Comparison of ENCODE assay signal across 9 cellular contexts in genomic region chr11:35141538-35141937, GRCh38. TPM values are rescaled to one million over a fixed set of nuclear protein-coding genes. Genes with fewer than 3 reads are reported as not detected.
DNase-seq lines count a peak whose midpoint lies in the region; ATAC-seq, FAIRE-seq and TF ChIP-seq lines count a peak whose summit lies in the region.
"Had no signal": no experiment of that assay in that cellular context is flagged by ENCODE, and none has a peak within 500 bp of the region (broad histone marks: within the 10 kb centered on the region; RNA-seq: fewer than 3 reads in every experiment).

No MANE protein-coding gene starts in this region.

- H3K4me1 Mint-ChIP-seq in CD8-positive, alpha-beta T cell (ENCODE audit: low read depth), result peaks cover 72% of the 10 kb centered on the region
- peaks cover 54 to 75% of the 10 kb centered on the region in 2 donors for H3K4me1 Mint-ChIP-seq in effector memory CD8-positive, alpha-beta T cell (ENCODE audit: low read depth in 2 of 2)

- DNase-seq in CD8-positive, alpha-beta T cell, result peak in 3 of 7 experiments; percentile 34 to 64 (median 40)
- DNase-seq in SIG-M5 (lab: John Stamatoyannopoulos, UW) (peak; percentile 48), pancreas (peak in 4 of 6 donors; percentile 30 to 62 (median 44)), GM20000 (ENCODE audit: low spot score) (no peak), mesenteric fat pad (ENCODE audit: low spot score) (no peak), DMS53 treated with DMSO at 0.1 percent for 48 hours (lab: John Stamatoyannopoulos, UW; ENCODE audit: unreplicated experiment) (no peak)
- no peak for DNase-seq in effector memory CD8-positive, alpha-beta T cell

- no peak for TF ChIP-seq CTCF in CD8-positive, alpha-beta T cell (IDR thresholded peaks at IDR 0.05)
- TF ChIP-seq CTCF in pancreas (IDR thresholded peaks at IDR 0.05), result no peak
- no peak for TF ChIP-seq CTCF in GM20000 (IDR thresholded peaks at IDR 0.05; ENCODE audit: extremely low read depth, missing control alignments)

- H3K27ac ChIP-seq in CD8-positive, alpha-beta T cell (ENCODE audit: low read depth, low read length), result peak overlapping the region; percentile 98
- H3K27ac ChIP-seq in pancreas, result peak overlapping the region in 2 of 4 donors; percentile 92 to 95

- peak overlapping the region; percentile 90 for H3K4me3 Mint-ChIP-seq in CD8-positive, alpha-beta T cell
- H3K4me3 Mint-ChIP-seq in effector memory CD8-positive, alpha-beta T cell, result peak overlapping the region; percentile 82 to 86

- peak overlapping the region; percentile 80 for H3K4me3 ChIP-seq in CD8-positive, alpha-beta T cell (ENCODE audit: low read depth, low read length)
- peak overlapping the region in 3 of 4 donors; percentile 64 to 92 (median 90) for H3K4me3 ChIP-seq in pancreas

- H3K4me1 ChIP-seq in CD8-positive, alpha-beta T cell (ENCODE audit: insufficient read depth, low read length), result peaks cover 59% of the 10 kb centered on the region
- H3K4me1 ChIP-seq in pancreas, result peaks cover 4 to 32% (median 12%) of the 10 kb centered on the region in 3 donors

- no peaks in the 10 kb centered on the region for H3K27me3 Mint-ChIP-seq in CD8-positive, alpha-beta T cell (ENCODE audit: low read depth)
- no peaks in the 10 kb centered on the region for H3K27me3 Mint-ChIP-seq in effector memory CD8-positive, alpha-beta T cell

- H3K36me3 ChIP-seq in CD8-positive, alpha-beta T cell (ENCODE audit: insufficient read depth, low read length), result peaks cover 7% of the 10 kb centered on the region
- H3K36me3 ChIP-seq in pancreas, result no peaks in the 10 kb centered on the region

- no peak for FAIRE-seq in pancreas (lab: Jason Lieb, UNC)
- FAIRE-seq: H1 had no signal

- POLR2A ChIA-PET in CD8-positive, alpha-beta T cell (lab: Charles Lee), result interaction anchor here (0.7 to 3.6 kb wide), 8 partner anchors 14 to 128 kb away, joined by 3 to 42 read pairs (median 7); no protein-coding TSS in a partner anchor

- ATAC-seq in CD8-positive, alpha-beta T cell, result no peak
- no peak for ATAC-seq in effector memory CD8-positive, alpha-beta T cell (replicated peaks)
- ATAC-seq in pancreas (no peak), HG02970 (IDR thresholded peaks at IDR 0.05; ENCODE audit: low FRiP score, unreplicated experiment) (no peak)

- H3K36me3 Mint-ChIP-seq in CD8-positive, alpha-beta T cell, result peaks cover 58% of the 10 kb centered on the region
- H3K36me3 Mint-ChIP-seq in effector memory CD8-positive, alpha-beta T cell (ENCODE audit: insufficient read depth), result peaks cover 81% of the 10 kb centered on the region

- no peaks in the 10 kb centered on the region for H3K9me3 Mint-ChIP-seq in CD8-positive, alpha-beta T cell
- H3K9me3 Mint-ChIP-seq in effector memory CD8-positive, alpha-beta T cell, result no peaks in the 10 kb centered on the region

- H3K27me3 ChIP-seq in CD8-positive, alpha-beta T cell (ENCODE audit: insufficient read depth, low read length), result no peaks in the 10 kb centered on the region
- no peaks in the 10 kb centered on the region for H3K27me3 ChIP-seq in pancreas

- 69 to 71% methylated on average over 8 of the region's 8 CpGs for WGBS in pancreas, 2 donors

- H3K27ac Mint-ChIP-seq in CD8-positive, alpha-beta T cell, result peak overlapping the region; percentile 98
- peak overlapping the region; percentile 92 to 99 for H3K27ac Mint-ChIP-seq in effector memory CD8-positive, alpha-beta T cell

- no peaks in the 10 kb centered on the region for H3K9me3 ChIP-seq in CD8-positive, alpha-beta T cell (ENCODE audit: low read length)
- no peaks in the 10 kb centered on the region for H3K9me3 ChIP-seq in pancreas

- CTCF ChIA-PET in CD8-positive, alpha-beta T cell (lab: Charles Lee), result interaction anchor here (0.8 to 10.9 kb wide), 15 partner anchors 10 to 164 kb away, joined by 3 to 92 read pairs (median 4); no protein-coding TSS in a partner anchor

- intact Hi-C loops in CD8-positive, alpha-beta T cell (cut with DNase I, micrococcal nuclease), result loop anchor here (2.0 to 5.0 kb wide), 6 partner anchors 96 to 251 kb away; partner anchors contain the start of genes APIP (in 2 of the 2) and PDHX (in 2 of the 2)
- intact Hi-C loops in pancreas (cut with DNase I), result loop anchor here in 2 of 3 donors (5.0 to 10.0 kb wide), 2 partner anchors 36 to 137 kb away; no protein-coding TSS in a partner anchor

RNA-seq across cellular contexts. Expression of gene CD44, which starts 2.6 kb away (rescaled TPM):
- 1,000 to 10,000 TPM; 1,070 to 1,104 TPM for total RNA-seq in CD8-positive, alpha-beta T cell
- total RNA-seq in pancreas (100 to 1,000 TPM; 343 to 677 (median 391) TPM), mesenteric fat pad (280 TPM)
- polyA plus RNA-seq in pancreas, result 100 to 1,000 TPM; 133 TPM

Comparison
In these comparisons a context has a peak if more than half of its experiments do, and no peak if none do; other contexts are left out.
1. DNase-seq: peak in SIG-M5 (single experiment) and pancreas (4 of 6); none in effector memory CD8-positive, alpha-beta T cell (0 of 3), GM20000 (single experiment), mesenteric fat pad (single experiment) and DMS53 treated with DMSO at 0.1 percent for 48 hours (single experiment).